ENCODE assay signal across 19 cellular contexts in genomic region chr12:132513070-132513398, GRCh38. TPM values are rescaled to one million over a fixed set of nuclear protein-coding genes. Genes with fewer than 3 reads are reported as not detected.
DNase-seq lines count a peak whose midpoint lies in the region; ATAC-seq and TF ChIP-seq lines count a peak whose summit lies in the region.
"Had no signal": no experiment of that assay in that cellular context is flagged by ENCODE, and none has a peak within 500 bp of the region (broad histone marks: within the 10 kb centered on the region; RNA-seq: fewer than 3 reads in every experiment).

No MANE protein-coding gene starts in this region.

- no peak for TF ChIP-seq CTCF in mesothelial cell of epicardium (IDR thresholded peaks at IDR 0.05; ENCODE audit: unreplicated experiment)

- no peak overlapping the region for H3K4me3 Mint-ChIP-seq in stimulated activated naive CD8-positive, alpha-beta T cell treated with anti-CD3 and anti-CD28 coated beads, Interleukin-15, amount 100 ng/mL, for 72 hours
- no peak overlapping the region for H3K4me3 Mint-ChIP-seq in central memory CD8-positive, alpha-beta T cell
- no peak overlapping the region for H3K4me3 Mint-ChIP-seq in mesothelial cell of epicardium
- H3K4me3 Mint-ChIP-seq: activated B cell treated with CpG ODN at 0.5 μM for 24 hours; T-helper 1 cell treated with Interleukin-12 subunit alpha and Interleukin-12 subunit beta and Interleukin-4 antibody, amounts not matched to agents 30 μg/mL and 1 μg/mL, for 36 hours had no signal

- no peaks in the 10 kb centered on the region for H3K27me3 Mint-ChIP-seq in stimulated activated naive CD8-positive, alpha-beta T cell treated with anti-CD3 and anti-CD28 coated beads, Interleukin-15, amount 100 ng/mL, for 72 hours
- H3K27me3 Mint-ChIP-seq in central memory CD8-positive, alpha-beta T cell, result no peaks in the 10 kb centered on the region
- no peaks in the 10 kb centered on the region for H3K27me3 Mint-ChIP-seq in mesothelial cell of epicardium (ENCODE audit: low read depth)
- H3K27me3 Mint-ChIP-seq: activated B cell treated with CpG ODN at 0.5 μM for 24 hours; naive thymus-derived CD8-positive, alpha-beta T cell had no signal

- H3K9me3 Mint-ChIP-seq in stimulated activated naive CD8-positive, alpha-beta T cell treated with anti-CD3 and anti-CD28 coated beads, Interleukin-15, amount 100 ng/mL, for 72 hours, result peaks cover 1 to 3% of the 10 kb centered on the region in 2 donors
- no peaks in the 10 kb centered on the region for H3K9me3 Mint-ChIP-seq in central memory CD8-positive, alpha-beta T cell
- no peaks in the 10 kb centered on the region for H3K9me3 Mint-ChIP-seq in mesothelial cell of epicardium

- ATAC-seq in stimulated activated naive CD8-positive, alpha-beta T cell treated with anti-CD3 and anti-CD28 coated beads, Interleukin-15, amount 100 ng/mL, for 72 hours, result no peak
- ATAC-seq in stimulated activated naive CD8-positive, alpha-beta T cell treated with anti-CD3 and anti-CD28 coated beads, Interleukin-15, Interleukin-2, amounts not matched to agents 100 U/mL and 50 U/mL, for 24 hours, result no peak
- no peak for ATAC-seq in central memory CD8-positive, alpha-beta T cell (replicated peaks; ENCODE audit: extremely low read depth, poor library complexity, severe bottlenecking)
- ATAC-seq in HG03039 (IDR thresholded peaks at IDR 0.05; ENCODE audit: unreplicated experiment) (no peak), HG02678 (IDR thresholded peaks at IDR 0.05; ENCODE audit: unreplicated experiment) (no peak)
- ATAC-seq: A549; naive thymus-derived CD8-positive, alpha-beta T cell had no signal

- H3K36me3 Mint-ChIP-seq in central memory CD8-positive, alpha-beta T cell (ENCODE audit: insufficient read depth), result peaks cover 20% of the 10 kb centered on the region
- H3K36me3 Mint-ChIP-seq in mesothelial cell of epicardium, result peaks cover 14% of the 10 kb centered on the region

- DNase-seq in stimulated activated naive CD8-positive, alpha-beta T cell treated with anti-CD3 and anti-CD28 coated beads, Interleukin-15, amount 100 ng/mL, for 72 hours, result no peak
- DNase-seq in stimulated activated naive CD8-positive, alpha-beta T cell treated with anti-CD3 and anti-CD28 coated beads, Interleukin-15, Interleukin-2, amounts not matched to agents 100 U/mL and 50 U/mL, for 24 hours, result no peak
- no peak for DNase-seq in central memory CD8-positive, alpha-beta T cell (ENCODE audit: low spot score in 2 of 2)
- no peak for DNase-seq in mesothelial cell of epicardium (ENCODE audit: low spot score in 2 of 2, unreplicated experiment in 2 of 2)
- no peak for DNase-seq in SW 1271 (lab: John Stamatoyannopoulos, UW)
- DNase-seq in activated effector memory CD4-positive, alpha-beta T cell treated with Interleukin-2 at 50 U/mL for 16 hours, result no peak
- DNase-seq: activated B cell treated with CpG ODN at 0.5 μM for 24 hours; activated effector memory CD4-positive, alpha-beta T cell treated with anti-CD3 and anti-CD28 coated beads, Interleukin-2, amount 50 U/mL, for 16 hours; brain microvascular endothelial cell; Caco-2; effector CD4-positive, alpha-beta T cell; naive thymus-derived CD8-positive, alpha-beta T cell; NCI-H1048; NK-92 treated with Interleukin-12 subunit alpha and Interleukin-12 subunit beta, amount 100 ng/mL, for 24 hours; transverse colon had no signal

- H3K27ac Mint-ChIP-seq in stimulated activated naive CD8-positive, alpha-beta T cell treated with anti-CD3 and anti-CD28 coated beads, Interleukin-15, amount 100 ng/mL, for 72 hours, result peak overlapping the region; percentile 26 to 80
- H3K27ac Mint-ChIP-seq in central memory CD8-positive, alpha-beta T cell (ENCODE audit: low read depth), result peak overlapping the region; percentile 62
- peak overlapping the region; percentile 59 for H3K27ac Mint-ChIP-seq in mesothelial cell of epicardium
- H3K27ac Mint-ChIP-seq: activated B cell treated with CpG ODN at 0.5 μM for 24 hours; T-helper 1 cell treated with Interleukin-12 subunit alpha and Interleukin-12 subunit beta and Interleukin-4 antibody, amounts not matched to agents 30 μg/mL and 1 μg/mL, for 36 hours had no signal

- H3K4me1 Mint-ChIP-seq in stimulated activated naive CD8-positive, alpha-beta T cell treated with anti-CD3 and anti-CD28 coated beads, Interleukin-15, amount 100 ng/mL, for 72 hours, result peaks cover 17% of the 10 kb centered on the region
- peaks cover 7% of the 10 kb centered on the region for H3K4me1 Mint-ChIP-seq in central memory CD8-positive, alpha-beta T cell
- peaks cover 8% of the 10 kb centered on the region for H3K4me1 Mint-ChIP-seq in mesothelial cell of epicardium
- H3K4me1 Mint-ChIP-seq: activated B cell treated with CpG ODN at 0.5 μM for 24 hours had no signal

RNA-seq across cellular contexts. Expression of gene FBRSL1, which starts 23.1 kb away (rescaled TPM):
- total RNA-seq in mesothelial cell of epicardium, result 109 to 119 TPM (median 115 TPM) in 3 replicates
